ENCODE assay signal across 1 cellular context in genomic region chr19:19238126-19238894, GRCh38.
TF ChIP-seq lines count a peak whose summit lies in the region.

No MANE protein-coding gene starts in this region.

TF ChIP-seq in GM12878, 131 proteins besides CTCF, POLR2A, EP300 and RAD21:
- 0 out of 2 replicates have a peak, but pooled peaks have one; percentile 47 for TF ChIP-seq ZNF24 (IDR thresholded peaks at IDR 0.05)
- TF ChIP-seq ESRRA (IDR thresholded peaks at IDR 0.05; ENCODE audit: low read length): no peak
